Comparison of ENCODE assay signal across 5 cellular contexts in the genomic region with DNA sequence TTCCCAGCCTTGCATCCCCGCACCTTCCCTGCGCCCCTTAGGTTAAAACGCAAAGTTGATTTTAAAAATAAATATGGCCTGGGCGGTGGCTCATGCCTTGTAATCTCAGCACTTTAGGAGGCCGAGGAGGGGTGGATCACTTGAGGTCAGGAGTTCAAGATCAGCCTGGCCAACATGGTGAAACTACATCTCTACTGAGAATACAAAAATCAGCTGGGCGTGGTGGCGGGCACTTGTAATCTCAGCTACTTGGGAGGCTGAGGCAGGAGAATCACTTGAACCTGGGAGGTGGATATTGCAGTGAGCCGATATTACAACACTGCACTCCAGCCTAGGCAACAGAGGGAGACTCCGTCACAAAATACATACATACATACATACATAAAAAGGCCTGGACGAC.
"Had no signal": no experiment of that assay in that cellular context is flagged by ENCODE, and none has a peak within 500 bp of the region (broad histone marks: within the 10 kb centered on the region; RNA-seq: fewer than 3 reads in every experiment).

No MANE protein-coding gene starts in this region.

- H3K27ac ChIP-seq: GM23248, HL-60 had no signal

- H3K4me3 ChIP-seq: HAP-1 had no signal

- H3K36me3 ChIP-seq: HAP-1 had no signal

- DNase-seq: GM23248, GOT3, HFFc6 had no signal

- H3K9me3 ChIP-seq: HAP-1 had no signal

- H3K9ac ChIP-seq: GM23248 had no signal
